ENCODE assay signal across 23 cellular contexts in genomic region chr6:13886949-13887348, GRCh38. TPM values are rescaled to one million over a fixed set of nuclear protein-coding genes. Genes with fewer than 3 reads are reported as not detected.
DNase-seq lines count a peak whose midpoint lies in the region; ATAC-seq and TF ChIP-seq lines count a peak whose summit lies in the region.
"Had no signal": no experiment of that assay in that cellular context is flagged by ENCODE, and none has a peak within 500 bp of the region (broad histone marks: within the 10 kb centered on the region; RNA-seq: fewer than 3 reads in every experiment).

No MANE protein-coding gene starts in this region.

- H3K9me3 ChIP-seq in HEK293 (ENCODE audit: control insufficient read depth, insufficient read depth, low read depth, low read length) = no peaks in the 10 kb centered on the region
- no peaks in the 10 kb centered on the region for H3K9me3 ChIP-seq in T-helper 17 cell (ENCODE audit: control insufficient read depth, low read length, poor library complexity, severe bottlenecking)
- H3K9me3 ChIP-seq: BE2C, BLaER1 had no signal

- no peaks in the 10 kb centered on the region for H3K27me3 ChIP-seq in brain microvascular endothelial cell (replicated peaks)
- H3K27me3 ChIP-seq: BE2C, BLaER1 had no signal

- H3K36me3 Mint-ChIP-seq in T-helper 17 cell (ENCODE audit: low read depth) = peaks cover 5% of the 10 kb centered on the region
- H3K36me3 Mint-ChIP-seq: CD14-positive monocyte; CD4-positive, alpha-beta memory T cell; CD4-positive, CD25-positive, alpha-beta regulatory T cell had no signal

- no peak for ATAC-seq in T-helper 17 cell
- peak; percentile 78 for ATAC-seq in left colon
- ATAC-seq in GM21447 (IDR thresholded peaks at IDR 0.05; ENCODE audit: unreplicated experiment) = no peak
- ATAC-seq: GM12878 had no signal

- no peaks in the 10 kb centered on the region for H3K4me1 ChIP-seq in HEK293 (ENCODE audit: control insufficient read depth, insufficient read depth, low read length)
- H3K4me1 ChIP-seq: BE2C, BLaER1 had no signal

- no peaks in the 10 kb centered on the region for H3K4me1 Mint-ChIP-seq in T-helper 17 cell
- H3K4me1 Mint-ChIP-seq: CD14-positive monocyte; CD4-positive, alpha-beta memory T cell; CD4-positive, CD25-positive, alpha-beta regulatory T cell; CD8-positive, alpha-beta memory T cell had no signal

- peaks cover 1% of the 10 kb centered on the region for H3K27me3 Mint-ChIP-seq in T-helper 17 cell
- H3K27me3 Mint-ChIP-seq: CD8-positive, alpha-beta memory T cell had no signal

- H3K4me3 ChIP-seq in HEK293 (ENCODE audit: low read depth, low read length) (no peak overlapping the region), brain microvascular endothelial cell (ENCODE audit: low read depth, low read length) (no peak overlapping the region)
- H3K4me3 ChIP-seq: BLaER1, GM12878 had no signal

- CTCF ChIA-PET in HEK293 (lab: Yijun Ruan, JAX) = interaction anchor here (0.7 to 3.3 kb wide), 4 partner anchors 13 to 108 kb away, joined by 3 to 25 read pairs (median 9); no protein-coding TSS in a partner anchor

- no peak overlapping the region for H3K4me3 Mint-ChIP-seq in T-helper 17 cell
- H3K4me3 Mint-ChIP-seq: CD14-positive monocyte; CD4-positive, alpha-beta memory T cell; CD4-positive, CD25-positive, alpha-beta regulatory T cell; CD8-positive, alpha-beta memory T cell had no signal

- TF ChIP-seq CTCF in HEK293 (tag by site-specific recombination; IDR thresholded peaks at IDR 0.05) = no peak
- TF ChIP-seq CTCF in brain microvascular endothelial cell (IDR thresholded peaks at IDR 0.05; ENCODE audit: low read depth, low read length, missing control alignments) = no peak

- H3K27ac ChIP-seq in HEK293 (ENCODE audit: extremely low read depth, low read depth, low read length) (no peak overlapping the region), brain microvascular endothelial cell (no peak overlapping the region)
- H3K27ac ChIP-seq: BLaER1 had no signal

- peak overlapping the region; percentile 75 for H3K27ac Mint-ChIP-seq in T-helper 17 cell
- H3K27ac Mint-ChIP-seq: CD14-positive monocyte; CD4-positive, alpha-beta memory T cell; CD4-positive, CD25-positive, alpha-beta regulatory T cell; CD8-positive, alpha-beta memory T cell had no signal

- H3K36me3 ChIP-seq in HEK293 (ENCODE audit: control insufficient read depth in 2 of 2, insufficient read depth in 1 of 2, low read length in 2 of 2) = no peaks in the 10 kb centered on the region
- no peaks in the 10 kb centered on the region for H3K36me3 ChIP-seq in brain microvascular endothelial cell (replicated peaks)
- H3K36me3 ChIP-seq: BE2C, BLaER1 had no signal

- DNase-seq in T-helper 17 cell = no peak
- peak; percentile 11 for DNase-seq in brain microvascular endothelial cell
- no peak for DNase-seq in left colon
- no peak for DNase-seq in DMS79 (lab: John Stamatoyannopoulos, UW)
- no peak for DNase-seq in DMS153 (lab: John Stamatoyannopoulos, UW)
- DNase-seq in HPDE6-E6E7 (ENCODE audit: extremely low spot score) = no peak
- DNase-seq: 8988T; ACHN; BE2C; C1 segment of cervical spinal cord; CD4-positive, alpha-beta memory T cell; CD4-positive, CD25-positive, alpha-beta regulatory T cell; CD8-positive, alpha-beta memory T cell; COR-L47; DMS 273 treated with DMSO at 0.1 percent for 48 hours; DND-41; EL; GDM1 had no signal

- POLR2A ChIA-PET in HEK293 (lab: Yijun Ruan, JAX) = no interaction called here

- intact Hi-C loops in left colon (cut with DNase I, micrococcal nuclease) = no loop called here

- in situ Hi-C loops in brain microvascular endothelial cell (cut with HindIII; ENCODE audit: low pct_ligation_motif_present, low sequenced_read_pairs) = no loop called here

TF ChIP-seq in HEK293, 187 proteins besides CTCF, POLR2A, EP300 and RAD21:
- peak; percentile 44; the same call in 1 of the 2 replicates for TF ChIP-seq EGR2 (tag by site-specific recombination; IDR thresholded peaks at IDR 0.05; ENCODE audit: low read depth)
- TF ChIP-seq ZFHX2 (tag by site-specific recombination; conservative IDR thresholded peaks at IDR 0.05) = peak; percentile 48
- no peak for TF ChIP-seq ZNF174 (tag by site-specific recombination; IDR thresholded peaks at IDR 0.05)
TF ChIP-seq in HEK293: peak in this region for 2.

RNA-seq across cellular contexts. Expression of gene RNF182, which starts 37.8 kb away (rescaled TPM):
- total RNA-seq in T-helper 17 cell (under 1 TPM; 0.16 to 0.25 TPM), left colon (under 1 TPM in 1 of 2 donors, not detected in 1; 0.06 TPM)
- total RNA-seq: CD4-positive, alpha-beta memory T cell; CD4-positive, CD25-positive, alpha-beta regulatory T cell; CD8-positive, alpha-beta memory T cell; GM12878 had no signal
